In genomic region chr15:85766007-85766831, GRCh38 we compare ENCODE assay signal across 17 cellular contexts. TPM values are rescaled to one million over a fixed set of nuclear protein-coding genes. Genes with fewer than 3 reads are reported as not detected.
DNase-seq lines count a peak whose midpoint lies in the region; ATAC-seq and TF ChIP-seq lines count a peak whose summit lies in the region.
"Had no signal": no experiment of that assay in that cellular context is flagged by ENCODE, and none has a peak within 500 bp of the region (broad histone marks: within the 10 kb centered on the region; RNA-seq: fewer than 3 reads in every experiment).

No MANE protein-coding gene starts in this region.

- H3K36me3 ChIP-seq in upper lobe of right lung (no peaks in the 10 kb centered on the region), prostate gland (no peaks in the 10 kb centered on the region)
- H3K36me3 ChIP-seq: colonic mucosa, vagina had no signal

- in situ Hi-C loops in ACHN (cut with HindIII; ENCODE audit: low pct_ligation_motif_present, low pct_unique_long_range_greater_than_20kb, low sequenced_read_pairs): no loop called here
- in situ Hi-C loops in GM13977 (cut with MboI; ENCODE audit: low pct_unique_long_range_greater_than_20kb, low sequenced_read_pairs, unreplicated experiment): no loop called here

- peak overlapping the region; percentile 79 for H3K27ac Mint-ChIP-seq in glutamatergic neuron (ENCODE audit: unreplicated experiment)

- H3K36me3 Mint-ChIP-seq in glutamatergic neuron (ENCODE audit: unreplicated experiment): no peaks in the 10 kb centered on the region

- peaks cover 11% of the 10 kb centered on the region for H3K27me3 Mint-ChIP-seq in glutamatergic neuron (ENCODE audit: unreplicated experiment)
- H3K27me3 Mint-ChIP-seq: CD8-positive, alpha-beta memory T cell had no signal

- H3K9me3 ChIP-seq in upper lobe of right lung: no peaks in the 10 kb centered on the region
- H3K9me3 ChIP-seq in prostate gland: no peaks in the 10 kb centered on the region
- H3K9me3 ChIP-seq: ascending aorta, colonic mucosa, vagina had no signal

- ATAC-seq in upper lobe of right lung: no peak

- CTCF ChIA-PET in RWPE1 (lab: Yijun Ruan, JAX): interaction anchor here (0.6 kb wide), 1 partner anchor 385 kb away, joined by 3 read pairs; no protein-coding TSS in a partner anchor

- 87% methylated on average over 24 of the region's 24 CpGs for WGBS in prostate gland

- H3K27ac ChIP-seq in RWPE1: peak overlapping the region; percentile 70
- no peak overlapping the region for H3K27ac ChIP-seq in upper lobe of right lung
- no peak overlapping the region for H3K27ac ChIP-seq in prostate gland
- H3K27ac ChIP-seq: colonic mucosa, vagina had no signal

- TF ChIP-seq POLR2A in prostate gland (IDR thresholded peaks at IDR 0.05): no peak

- H3K4me1 ChIP-seq in upper lobe of right lung (peaks cover 2% of the 10 kb centered on the region), prostate gland (replicated peaks) (no peaks in the 10 kb centered on the region)
- H3K4me1 ChIP-seq: colonic mucosa had no signal

- H3K9me3 Mint-ChIP-seq in glutamatergic neuron (ENCODE audit: unreplicated experiment): peaks cover 11% of the 10 kb centered on the region
- H3K9me3 Mint-ChIP-seq: CD8-positive, alpha-beta memory T cell had no signal

- DNase-seq in ACHN: peak; percentile 49
- no peak for DNase-seq in RWPE1 (ENCODE audit: low spot score)
- DNase-seq in glutamatergic neuron: peak; percentile 47
- peak in 35 of 56 donors; percentile 15 to 78 (median 50) for DNase-seq in nucleus accumbens (lab: John Stamatoyannopoulos, UW)
- DNase-seq in activated T-cell treated with anti-CD3 and anti-CD28 coated beads, Interleukin-2, amount 50 U/mL, for 48 hours: no peak
- DNase-seq in GM13977 (ENCODE audit: low spot score): no peak
- no peak for DNase-seq in upper lobe of right lung
- no peak for DNase-seq in prostate gland (ENCODE audit: low spot score)
- DNase-seq: activated CD8-positive, alpha-beta memory T cell treated with anti-CD3 and anti-CD28 coated beads for 24 hours; CD8-positive, alpha-beta memory T cell; colonic mucosa; KBM-7; kidney; posterior cingulate gyrus; SW 1271 had no signal

- POLR2A ChIA-PET in RWPE1 (lab: Yijun Ruan, JAX; ENCODE audit: low non-redundant PET): no interaction called here

- no peak overlapping the region for H3K4me3 Mint-ChIP-seq in glutamatergic neuron (ENCODE audit: unreplicated experiment)
- H3K4me3 Mint-ChIP-seq: CD8-positive, alpha-beta memory T cell had no signal

- H3K27me3 ChIP-seq in upper lobe of right lung (no peaks in the 10 kb centered on the region), prostate gland (replicated peaks; ENCODE audit: insufficient read depth) (no peaks in the 10 kb centered on the region)
- H3K27me3 ChIP-seq: ascending aorta, colonic mucosa, vagina had no signal

- intact Hi-C loops in upper lobe of right lung (cut with DNase I) (no loop called here), prostate gland (cut with DNase I) (no loop called here)

- H3K4me1 Mint-ChIP-seq in glutamatergic neuron (ENCODE audit: low read depth, unreplicated experiment): peaks cover 38% of the 10 kb centered on the region

- TF ChIP-seq CTCF in RWPE1 (conservative IDR thresholded peaks at IDR 0.05; ENCODE audit: low read depth) (no peak), glutamatergic neuron (IDR thresholded peaks at IDR 0.05; ENCODE audit: partially characterized antibody, unreplicated experiment) (no peak), GM13977 (IDR thresholded peaks at IDR 0.05; ENCODE audit: extremely low read depth, insufficient read depth, missing control alignments) (no peak), upper lobe of right lung (IDR thresholded peaks at IDR 0.05) (no peak), prostate gland (IDR thresholded peaks at IDR 0.05) (no peak)

- no peak overlapping the region for H3K4me3 ChIP-seq in upper lobe of right lung
- H3K4me3 ChIP-seq in prostate gland: no peak overlapping the region
- H3K4me3 ChIP-seq: ascending aorta, colonic mucosa, vagina had no signal

RNA-seq across cellular contexts. Expression of gene KLHL25, which starts 28.5 kb away (rescaled TPM):
- 45.1 TPM for total RNA-seq in glutamatergic neuron (ENCODE audit: unreplicated experiment)
- 4.7 TPM for total RNA-seq in upper lobe of right lung
- total RNA-seq in prostate gland: 10 to 100 TPM in 1 of 2 donors, 1 to 10 TPM in 1; 5.1 to 30.8 TPM

Comparison
In these comparisons a context has a peak if more than half of its experiments do, and no peak if none do; other contexts are left out.
1. DNase-seq: peak in ACHN (single experiment), glutamatergic neuron (single experiment) and nucleus accumbens (35 of 56); none in RWPE1 (single experiment), activated T-cell treated with anti-CD3 and anti-CD28 coated beads, Interleukin-2, amount 50 U/mL, for 48 hours (0 of 2), GM13977 (single experiment), upper lobe of right lung (single experiment) and prostate gland (single experiment).